Comparison of ENCODE assay signal across 1 cellular context in the genomic region with DNA sequence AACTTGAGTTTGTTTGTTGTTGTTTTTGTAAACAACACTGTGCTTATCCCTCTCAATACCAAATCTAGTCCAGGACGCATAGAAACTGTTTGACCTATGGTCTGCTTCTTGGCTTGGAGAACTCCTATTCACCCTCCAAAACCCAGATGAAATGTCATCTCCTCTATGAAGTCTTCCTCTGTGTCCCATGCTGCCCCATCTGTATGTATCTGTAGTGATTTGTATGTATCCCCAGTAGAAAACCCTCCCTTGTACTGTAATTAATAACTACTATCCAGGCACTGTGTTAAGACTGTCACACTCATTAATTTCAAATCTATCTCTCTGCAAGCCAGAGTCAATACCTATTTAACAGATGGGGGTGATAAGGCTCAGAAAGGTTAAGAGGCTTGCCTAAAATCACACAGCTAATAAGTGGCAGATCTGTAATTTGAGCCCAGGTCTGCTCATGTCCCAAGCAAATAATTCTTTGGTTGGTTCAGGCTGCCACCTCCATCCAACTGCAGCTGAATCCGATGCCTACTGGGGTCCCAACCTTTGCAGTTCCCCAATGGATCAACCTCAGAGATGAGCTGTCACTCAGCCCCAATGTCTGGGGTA.
TF ChIP-seq lines count a peak whose summit lies in the region.

No MANE protein-coding gene starts in this region.

TF ChIP-seq in HEK293, 187 proteins besides CTCF, POLR2A, EP300 and RAD21 (continued from another document):
- TF ChIP-seq, protein P1, sequence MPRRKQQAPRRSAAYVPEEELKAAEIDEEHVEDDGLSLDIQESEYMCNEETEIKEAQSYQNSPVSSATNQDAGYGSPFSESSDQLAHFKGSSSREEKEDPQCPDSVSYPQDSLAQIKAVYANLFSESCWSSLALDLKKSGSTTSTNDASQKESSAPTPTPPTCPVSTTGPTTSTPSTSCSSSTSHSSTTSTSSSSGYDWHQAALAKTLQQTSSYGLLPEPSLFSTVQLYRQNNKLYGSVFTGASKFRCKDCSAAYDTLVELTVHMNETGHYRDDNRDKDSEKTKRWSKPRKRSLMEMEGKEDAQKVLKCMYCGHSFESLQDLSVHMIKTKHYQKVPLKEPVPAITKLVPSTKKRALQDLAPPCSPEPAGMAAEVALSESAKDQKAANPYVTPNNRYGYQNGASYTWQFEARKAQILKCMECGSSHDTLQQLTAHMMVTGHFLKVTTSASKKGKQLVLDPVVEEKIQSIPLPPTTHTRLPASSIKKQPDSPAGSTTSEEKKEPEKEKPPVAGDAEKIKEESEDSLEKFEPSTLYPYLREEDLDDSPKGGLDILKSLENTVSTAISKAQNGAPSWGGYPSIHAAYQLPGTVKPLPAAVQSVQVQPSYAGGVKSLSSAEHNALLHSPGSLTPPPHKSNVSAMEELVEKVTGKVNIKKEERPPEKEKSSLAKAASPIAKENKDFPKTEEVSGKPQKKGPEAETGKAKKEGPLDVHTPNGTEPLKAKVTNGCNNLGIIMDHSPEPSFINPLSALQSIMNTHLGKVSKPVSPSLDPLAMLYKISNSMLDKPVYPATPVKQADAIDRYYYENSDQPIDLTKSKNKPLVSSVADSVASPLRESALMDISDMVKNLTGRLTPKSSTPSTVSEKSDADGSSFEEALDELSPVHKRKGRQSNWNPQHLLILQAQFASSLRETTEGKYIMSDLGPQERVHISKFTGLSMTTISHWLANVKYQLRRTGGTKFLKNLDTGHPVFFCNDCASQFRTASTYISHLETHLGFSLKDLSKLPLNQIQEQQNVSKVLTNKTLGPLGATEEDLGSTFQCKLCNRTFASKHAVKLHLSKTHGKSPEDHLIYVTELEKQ (tag by site-specific recombination; IDR thresholded peaks at IDR 0.05; ENCODE audit: borderline replicate concordance): no peak
- no peak for TF ChIP-seq ZNF677 (tag by site-specific recombination; IDR thresholded peaks at IDR 0.05)
- no peak for TF ChIP-seq ZNF221 (tag by site-specific recombination; IDR thresholded peaks at IDR 0.05; ENCODE audit: borderline replicate concordance)
- no peak for TF ChIP-seq ZNF211 (tag by site-specific recombination; IDR thresholded peaks at IDR 0.05; ENCODE audit: low read depth)
- TF ChIP-seq ZBTB8A (tag by site-specific recombination; IDR thresholded peaks at IDR 0.05): no peak
- TF ChIP-seq ZBTB17 (tag by site-specific recombination; IDR thresholded peaks at IDR 0.05): peak; percentile 62
- TF ChIP-seq ZFP3 (tag by site-specific recombination; IDR thresholded peaks at IDR 0.05; ENCODE audit: low read depth): peak; percentile 97
- TF ChIP-seq ZNF514 (tag by site-specific recombination; IDR thresholded peaks at IDR 0.05): no peak
- no peak for TF ChIP-seq ZNF292 (tag by site-specific recombination; IDR thresholded peaks at IDR 0.05; ENCODE audit: borderline replicate concordance, low read depth)
- no peak for TF ChIP-seq GLI2 (tag by site-specific recombination; IDR thresholded peaks at IDR 0.05; ENCODE audit: borderline replicate concordance, low read depth)
- TF ChIP-seq ZNF16 (tag by site-specific recombination; IDR thresholded peaks at IDR 0.05; ENCODE audit: low read depth): no peak
- TF ChIP-seq ZNF239 (tag by site-specific recombination; IDR thresholded peaks at IDR 0.05): no peak
- TF ChIP-seq HOXA7 (CRISPR knock-in tag; IDR thresholded peaks at IDR 0.05; ENCODE audit: borderline replicate concordance): no peak
- TF ChIP-seq ZNF416 (tag by site-specific recombination; IDR thresholded peaks at IDR 0.05): no peak
- TF ChIP-seq, protein P2, sequence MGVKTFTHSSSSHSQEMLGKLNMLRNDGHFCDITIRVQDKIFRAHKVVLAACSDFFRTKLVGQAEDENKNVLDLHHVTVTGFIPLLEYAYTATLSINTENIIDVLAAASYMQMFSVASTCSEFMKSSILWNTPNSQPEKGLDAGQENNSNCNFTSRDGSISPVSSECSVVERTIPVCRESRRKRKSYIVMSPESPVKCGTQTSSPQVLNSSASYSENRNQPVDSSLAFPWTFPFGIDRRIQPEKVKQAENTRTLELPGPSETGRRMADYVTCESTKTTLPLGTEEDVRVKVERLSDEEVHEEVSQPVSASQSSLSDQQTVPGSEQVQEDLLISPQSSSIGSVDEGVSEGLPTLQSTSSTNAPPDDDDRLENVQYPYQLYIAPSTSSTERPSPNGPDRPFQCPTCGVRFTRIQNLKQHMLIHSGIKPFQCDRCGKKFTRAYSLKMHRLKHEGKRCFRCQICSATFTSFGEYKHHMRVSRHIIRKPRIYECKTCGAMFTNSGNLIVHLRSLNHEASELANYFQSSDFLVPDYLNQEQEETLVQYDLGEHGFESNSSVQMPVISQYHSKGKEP (tag by site-specific recombination; IDR thresholded peaks at IDR 0.05): no peak
- TF ChIP-seq MZF1 (tag by site-specific recombination; IDR thresholded peaks at IDR 0.05; ENCODE audit: borderline replicate concordance): no peak
- TF ChIP-seq, protein P3, sequence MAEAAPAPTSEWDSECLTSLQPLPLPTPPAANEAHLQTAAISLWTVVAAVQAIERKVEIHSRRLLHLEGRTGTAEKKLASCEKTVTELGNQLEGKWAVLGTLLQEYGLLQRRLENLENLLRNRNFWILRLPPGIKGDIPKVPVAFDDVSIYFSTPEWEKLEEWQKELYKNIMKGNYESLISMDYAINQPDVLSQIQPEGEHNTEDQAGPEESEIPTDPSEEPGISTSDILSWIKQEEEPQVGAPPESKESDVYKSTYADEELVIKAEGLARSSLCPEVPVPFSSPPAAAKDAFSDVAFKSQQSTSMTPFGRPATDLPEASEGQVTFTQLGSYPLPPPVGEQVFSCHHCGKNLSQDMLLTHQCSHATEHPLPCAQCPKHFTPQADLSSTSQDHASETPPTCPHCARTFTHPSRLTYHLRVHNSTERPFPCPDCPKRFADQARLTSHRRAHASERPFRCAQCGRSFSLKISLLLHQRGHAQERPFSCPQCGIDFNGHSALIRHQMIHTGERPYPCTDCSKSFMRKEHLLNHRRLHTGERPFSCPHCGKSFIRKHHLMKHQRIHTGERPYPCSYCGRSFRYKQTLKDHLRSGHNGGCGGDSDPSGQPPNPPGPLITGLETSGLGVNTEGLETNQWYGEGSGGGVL (tag by site-specific recombination; IDR thresholded peaks at IDR 0.05): no peak
- no peak for TF ChIP-seq ZNF777 (tag by site-specific recombination; IDR thresholded peaks at IDR 0.05; ENCODE audit: borderline replicate concordance)
- TF ChIP-seq, protein P4, sequence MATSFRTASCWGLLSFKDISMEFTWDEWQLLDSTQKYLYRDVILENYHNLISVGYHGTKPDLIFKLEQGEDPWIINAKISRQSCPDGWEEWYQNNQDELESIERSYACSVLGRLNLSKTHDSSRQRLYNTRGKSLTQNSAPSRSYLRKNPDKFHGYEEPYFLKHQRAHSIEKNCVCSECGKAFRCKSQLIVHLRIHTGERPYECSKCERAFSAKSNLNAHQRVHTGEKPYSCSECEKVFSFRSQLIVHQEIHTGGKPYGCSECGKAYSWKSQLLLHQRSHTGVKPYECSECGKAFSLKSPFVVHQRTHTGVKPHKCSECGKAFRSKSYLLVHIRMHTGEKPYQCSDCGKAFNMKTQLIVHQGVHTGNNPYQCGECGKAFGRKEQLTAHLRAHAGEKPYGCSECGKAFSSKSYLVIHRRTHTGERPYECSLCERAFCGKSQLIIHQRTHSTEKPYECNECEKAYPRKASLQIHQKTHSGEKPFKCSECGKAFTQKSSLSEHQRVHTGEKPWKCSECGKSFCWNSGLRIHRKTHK (tag by site-specific recombination; IDR thresholded peaks at IDR 0.05): no peak
- no peak for TF ChIP-seq ZNF302 (tag by site-specific recombination; IDR thresholded peaks at IDR 0.05; ENCODE audit: low read depth)
- TF ChIP-seq ZNF768 (tag by site-specific recombination; IDR thresholded peaks at IDR 0.05): peak; percentile 83; the same call in 1 of the 2 replicates
- no peak for TF ChIP-seq WT1 (tag by site-specific recombination; IDR thresholded peaks at IDR 0.05)
- TF ChIP-seq ZNF585B (tag by site-specific recombination; IDR thresholded peaks at IDR 0.05): no peak
- TF ChIP-seq, protein P5, sequence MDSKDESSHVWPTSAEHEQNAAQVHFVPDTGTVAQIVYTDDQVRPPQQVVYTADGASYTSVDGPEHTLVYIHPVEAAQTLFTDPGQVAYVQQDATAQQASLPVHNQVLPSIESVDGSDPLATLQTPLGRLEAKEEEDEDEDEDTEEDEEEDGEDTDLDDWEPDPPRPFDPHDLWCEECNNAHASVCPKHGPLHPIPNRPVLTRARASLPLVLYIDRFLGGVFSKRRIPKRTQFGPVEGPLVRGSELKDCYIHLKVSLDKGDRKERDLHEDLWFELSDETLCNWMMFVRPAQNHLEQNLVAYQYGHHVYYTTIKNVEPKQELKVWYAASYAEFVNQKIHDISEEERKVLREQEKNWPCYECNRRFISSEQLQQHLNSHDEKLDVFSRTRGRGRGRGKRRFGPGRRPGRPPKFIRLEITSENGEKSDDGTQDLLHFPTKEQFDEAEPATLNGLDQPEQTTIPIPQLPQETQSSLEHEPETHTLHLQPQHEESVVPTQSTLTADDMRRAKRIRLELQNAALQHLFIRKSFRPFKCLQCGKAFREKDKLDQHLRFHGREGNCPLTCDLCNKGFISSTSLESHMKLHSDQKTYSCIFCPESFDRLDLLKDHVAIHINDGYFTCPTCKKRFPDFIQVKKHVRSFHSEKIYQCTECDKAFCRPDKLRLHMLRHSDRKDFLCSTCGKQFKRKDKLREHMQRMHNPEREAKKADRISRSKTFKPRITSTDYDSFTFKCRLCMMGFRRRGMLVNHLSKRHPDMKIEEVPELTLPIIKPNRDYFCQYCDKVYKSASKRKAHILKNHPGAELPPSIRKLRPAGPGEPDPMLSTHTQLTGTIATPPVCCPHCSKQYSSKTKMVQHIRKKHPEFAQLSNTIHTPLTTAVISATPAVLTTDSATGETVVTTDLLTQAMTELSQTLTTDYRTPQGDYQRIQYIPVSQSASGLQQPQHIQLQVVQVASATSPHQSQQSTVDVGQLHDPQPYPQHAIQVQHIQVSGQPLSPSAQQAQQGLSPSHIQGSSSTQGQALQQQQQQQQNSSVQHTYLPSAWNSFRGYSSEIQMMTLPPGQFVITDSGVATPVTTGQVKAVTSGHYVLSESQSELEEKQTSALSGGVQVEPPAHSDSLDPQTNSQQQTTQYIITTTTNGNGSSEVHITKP (tag by site-specific recombination; IDR thresholded peaks at IDR 0.05): peak; percentile 66; the same call in 1 of the 2 replicates
